Comparison of ENCODE assay signal across 28 cellular contexts in the genomic region with DNA sequence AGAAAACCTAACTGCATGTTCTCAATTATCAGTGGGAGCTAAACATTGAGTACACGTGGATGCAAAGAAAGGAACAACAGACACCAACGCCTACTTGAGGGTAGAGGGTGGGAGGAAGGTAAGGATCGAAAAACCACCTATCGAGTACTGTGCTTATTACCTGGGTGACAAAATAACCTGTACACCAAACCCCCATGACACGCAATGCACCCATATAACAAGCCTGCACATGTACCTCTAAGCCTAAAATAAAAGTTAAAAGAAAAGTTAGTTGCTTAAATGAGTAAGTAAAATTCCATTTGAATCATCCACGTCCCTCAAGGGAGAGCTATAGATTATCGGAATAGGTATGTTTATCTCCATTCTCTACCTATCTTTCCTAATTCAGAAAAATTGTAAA.
"Had no signal": no experiment of that assay in that cellular context is flagged by ENCODE, and none has a peak within 500 bp of the region (broad histone marks: within the 10 kb centered on the region; RNA-seq: fewer than 3 reads in every experiment).

No MANE protein-coding gene starts in this region.

- ATAC-seq: heart right ventricle; left cardiac atrium; left lobe of liver; lower lobe of right lung; naive thymus-derived CD8-positive, alpha-beta T cell; right lobe of liver; stimulated activated naive B cell treated with anti-CD40 and anti-IgM and Interleukin-4, amounts not matched to agents 10 μg/mL and 1 μg/mL and 100 μg/mL, for 72 hours; stimulated activated naive CD8-positive, alpha-beta T cell treated with anti-CD3 and anti-CD28 coated beads, Interleukin-15, Interleukin-2, amounts not matched to agents 100 U/mL and 50 U/mL, for 24 hours; upper lobe of right lung had no signal

- H3K9me3 Mint-ChIP-seq: nephron, neural progenitor cell had no signal

- H3K27ac ChIP-seq: heart right ventricle, hepatocyte, lower lobe of right lung, neural progenitor cell, neutrophil, parathyroid adenoma, right atrium auricular region, right lobe of liver, stomach, thoracic aorta, tibial artery, upper lobe of right lung had no signal

- H3K4me3 Mint-ChIP-seq: naive thymus-derived CD8-positive, alpha-beta T cell; nephron; neural progenitor cell; stimulated activated naive B cell treated with anti-CD40 and anti-IgM and Interleukin-4, amounts not matched to agents 10 μg/mL and 1 μg/mL and 100 μg/mL, for 72 hours had no signal

- H3K36me3 Mint-ChIP-seq: naive thymus-derived CD8-positive, alpha-beta T cell; neural progenitor cell; stimulated activated naive B cell treated with anti-CD40 and anti-IgM and Interleukin-4, amounts not matched to agents 10 μg/mL and 1 μg/mL and 100 μg/mL, for 72 hours had no signal

- H3K9me3 ChIP-seq: lower lobe of right lung, neutrophil, right atrium auricular region, right lobe of liver, stomach, thoracic aorta, tibial artery, upper lobe of right lung had no signal

- DNase-seq: heart right ventricle; islet precursor cell; kidney glomerular epithelial cell; left cardiac atrium; lower lobe of right lung; mammary epithelial cell; mesenchymal stem cell; naive thymus-derived CD8-positive, alpha-beta T cell; occipital lobe; right lobe of liver; stimulated activated CD4-positive, alpha-beta T cell treated with anti-CD3 and anti-CD28 coated beads, Interleukin-2, amount 100 ng/mL, for 24 hours; stimulated activated CD4-positive, alpha-beta T cell treated with anti-CD3 and anti-CD28 coated beads, Interleukin-4, amount 100 ng/mL, for 1 hour; stimulated activated naive B cell treated with anti-CD40 and anti-IgM and Interleukin-4, amounts not matched to agents 10 μg/mL and 1 μg/mL and 100 μg/mL, for 72 hours; stimulated activated naive CD8-positive, alpha-beta T cell treated with anti-CD3 and anti-CD28 coated beads, Interleukin-15, Interleukin-2, amounts not matched to agents 100 U/mL and 50 U/mL, for 24 hours; stomach; tibial artery; trophoblast cell; upper lobe of right lung had no signal

- H3K4me2 ChIP-seq: hepatocyte, neural progenitor cell, smooth muscle cell had no signal

- H3K27me3 ChIP-seq: heart right ventricle, hepatocyte, neural progenitor cell, neutrophil, right atrium auricular region, right lobe of liver, stomach, tibial artery, upper lobe of right lung had no signal

- FAIRE-seq: urothelium cell line had no signal

- H3K79me2 ChIP-seq: hepatocyte, parathyroid adenoma had no signal

- H3K27me3 Mint-ChIP-seq: stimulated activated naive B cell treated with anti-CD40 and anti-IgM and Interleukin-4, amounts not matched to agents 10 μg/mL and 1 μg/mL and 100 μg/mL, for 72 hours had no signal

- H3K36me3 ChIP-seq: heart right ventricle, lower lobe of right lung, neural progenitor cell, neutrophil, right atrium auricular region, right lobe of liver, stomach, thoracic aorta, tibial artery, upper lobe of right lung had no signal

- H2AFZ ChIP-seq: hepatocyte, neural progenitor cell, parathyroid adenoma had no signal

- H3K9ac ChIP-seq: neural progenitor cell, parathyroid adenoma had no signal

- H3K4me1 Mint-ChIP-seq: naive thymus-derived CD8-positive, alpha-beta T cell; neural progenitor cell; stimulated activated naive B cell treated with anti-CD40 and anti-IgM and Interleukin-4, amounts not matched to agents 10 μg/mL and 1 μg/mL and 100 μg/mL, for 72 hours had no signal

- H3K27ac Mint-ChIP-seq: naive thymus-derived CD8-positive, alpha-beta T cell; nephron; neural progenitor cell; stimulated activated naive B cell treated with anti-CD40 and anti-IgM and Interleukin-4, amounts not matched to agents 10 μg/mL and 1 μg/mL and 100 μg/mL, for 72 hours had no signal

- H3K4me1 ChIP-seq: heart right ventricle, lower lobe of right lung, neural progenitor cell, parathyroid adenoma, right atrium auricular region, stomach, tibial artery, upper lobe of right lung had no signal

- H3K4me3 ChIP-seq: heart right ventricle, hepatocyte, lower lobe of right lung, neural progenitor cell, right atrium auricular region, right lobe of liver, smooth muscle cell, stomach, thoracic aorta, tibial artery, upper lobe of right lung had no signal
